ENCODE assay signal across 1 cellular context in the genomic region with DNA sequence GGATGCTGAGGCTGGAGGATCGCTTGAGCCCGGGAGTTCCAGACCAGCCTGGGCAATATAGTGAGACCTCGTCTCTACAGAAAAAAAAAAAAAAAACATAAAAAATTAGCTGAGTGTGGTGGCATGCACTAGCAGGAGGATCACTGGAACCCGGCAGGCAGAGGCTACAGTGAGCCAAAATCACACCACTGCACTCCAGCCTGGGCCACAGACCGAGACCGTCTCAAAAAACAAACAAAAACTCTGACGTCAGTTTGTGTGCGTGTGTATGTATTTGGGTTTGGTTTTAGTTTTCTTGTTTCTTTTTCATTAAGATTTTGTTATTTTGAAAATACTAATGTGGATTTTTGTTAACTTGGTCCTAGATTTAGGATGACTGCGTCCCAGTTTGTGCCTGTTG.
TF ChIP-seq lines count a peak whose summit lies in the region.

No MANE protein-coding gene starts in this region.

TF ChIP-seq in HepG2, 621 proteins besides CTCF, POLR2A, EP300 and RAD21 (continued from another document):
- no peak for TF ChIP-seq ZFX (CRISPR knock-in tag; IDR thresholded peaks at IDR 0.05; ENCODE audit: low read depth)
- TF ChIP-seq, protein P1, sequence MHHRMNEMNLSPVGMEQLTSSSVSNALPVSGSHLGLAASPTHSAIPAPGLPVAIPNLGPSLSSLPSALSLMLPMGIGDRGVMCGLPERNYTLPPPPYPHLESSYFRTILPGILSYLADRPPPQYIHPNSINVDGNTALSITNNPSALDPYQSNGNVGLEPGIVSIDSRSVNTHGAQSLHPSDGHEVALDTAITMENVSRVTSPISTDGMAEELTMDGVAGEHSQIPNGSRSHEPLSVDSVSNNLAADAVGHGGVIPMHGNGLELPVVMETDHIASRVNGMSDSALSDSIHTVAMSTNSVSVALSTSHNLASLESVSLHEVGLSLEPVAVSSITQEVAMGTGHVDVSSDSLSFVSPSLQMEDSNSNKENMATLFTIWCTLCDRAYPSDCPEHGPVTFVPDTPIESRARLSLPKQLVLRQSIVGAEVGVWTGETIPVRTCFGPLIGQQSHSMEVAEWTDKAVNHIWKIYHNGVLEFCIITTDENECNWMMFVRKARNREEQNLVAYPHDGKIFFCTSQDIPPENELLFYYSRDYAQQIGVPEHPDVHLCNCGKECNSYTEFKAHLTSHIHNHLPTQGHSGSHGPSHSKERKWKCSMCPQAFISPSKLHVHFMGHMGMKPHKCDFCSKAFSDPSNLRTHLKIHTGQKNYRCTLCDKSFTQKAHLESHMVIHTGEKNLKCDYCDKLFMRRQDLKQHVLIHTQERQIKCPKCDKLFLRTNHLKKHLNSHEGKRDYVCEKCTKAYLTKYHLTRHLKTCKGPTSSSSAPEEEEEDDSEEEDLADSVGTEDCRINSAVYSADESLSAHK (CRISPR knock-in tag; IDR thresholded peaks at IDR 0.05; ENCODE audit: borderline replicate concordance) = no peak
- no peak for TF ChIP-seq MXI1 (IDR thresholded peaks at IDR 0.05; ENCODE audit: borderline replicate concordance, low read depth, low read length)
- TF ChIP-seq ZMYM3 (CRISPR knock-in tag; IDR thresholded peaks at IDR 0.05) = no peak
- TF ChIP-seq ARNT (IDR thresholded peaks at IDR 0.05) = no peak
- TF ChIP-seq SMAD3 (CRISPR knock-in tag; IDR thresholded peaks at IDR 0.05) = no peak
- no peak for TF ChIP-seq ZNF12 (CRISPR knock-in tag; IDR thresholded peaks at IDR 0.05)
- no peak for TF ChIP-seq ZNF614 (CRISPR knock-in tag; IDR thresholded peaks at IDR 0.05; ENCODE audit: borderline replicate concordance)
TF ChIP-seq in HepG2: peak in this region for 0.
